1 cellular context compared by ENCODE assay signal in the genomic region with DNA sequence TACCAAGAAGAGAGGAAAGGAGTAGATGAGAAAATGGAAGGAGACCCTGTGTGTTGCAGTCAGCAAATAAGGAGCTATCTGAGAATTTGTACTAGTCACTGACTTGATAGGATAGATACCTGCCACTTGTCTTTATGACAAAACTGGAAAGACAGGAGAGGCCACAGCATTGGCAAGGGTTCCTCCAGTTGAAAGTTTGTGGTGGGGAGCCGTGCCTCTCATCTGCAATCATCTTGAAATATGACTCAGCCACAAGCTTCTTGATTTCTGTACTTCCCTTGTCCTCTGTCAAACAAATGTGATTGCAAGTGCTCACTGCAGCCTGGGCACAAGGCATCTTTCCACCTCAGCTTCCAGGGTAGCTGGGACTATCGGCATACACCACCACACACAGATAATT.
TF ChIP-seq lines count a peak whose summit lies in the region.

No MANE protein-coding gene starts in this region.

TF ChIP-seq in H1, 55 proteins besides CTCF, POLR2A, EP300 and RAD21 (continued from another document):
- TF ChIP-seq ATF2 (IDR thresholded peaks at IDR 0.05; ENCODE audit: low read length) (no peak), HDAC6 (IDR thresholded peaks at IDR 0.05; ENCODE audit: low read depth, low read length) (no peak), TCF12 (IDR thresholded peaks at IDR 0.05; ENCODE audit: low read depth, low read length) (no peak), SP2 (IDR thresholded peaks at IDR 0.05; ENCODE audit: low read length) (no peak)
- TF ChIP-seq, protein P1, sequence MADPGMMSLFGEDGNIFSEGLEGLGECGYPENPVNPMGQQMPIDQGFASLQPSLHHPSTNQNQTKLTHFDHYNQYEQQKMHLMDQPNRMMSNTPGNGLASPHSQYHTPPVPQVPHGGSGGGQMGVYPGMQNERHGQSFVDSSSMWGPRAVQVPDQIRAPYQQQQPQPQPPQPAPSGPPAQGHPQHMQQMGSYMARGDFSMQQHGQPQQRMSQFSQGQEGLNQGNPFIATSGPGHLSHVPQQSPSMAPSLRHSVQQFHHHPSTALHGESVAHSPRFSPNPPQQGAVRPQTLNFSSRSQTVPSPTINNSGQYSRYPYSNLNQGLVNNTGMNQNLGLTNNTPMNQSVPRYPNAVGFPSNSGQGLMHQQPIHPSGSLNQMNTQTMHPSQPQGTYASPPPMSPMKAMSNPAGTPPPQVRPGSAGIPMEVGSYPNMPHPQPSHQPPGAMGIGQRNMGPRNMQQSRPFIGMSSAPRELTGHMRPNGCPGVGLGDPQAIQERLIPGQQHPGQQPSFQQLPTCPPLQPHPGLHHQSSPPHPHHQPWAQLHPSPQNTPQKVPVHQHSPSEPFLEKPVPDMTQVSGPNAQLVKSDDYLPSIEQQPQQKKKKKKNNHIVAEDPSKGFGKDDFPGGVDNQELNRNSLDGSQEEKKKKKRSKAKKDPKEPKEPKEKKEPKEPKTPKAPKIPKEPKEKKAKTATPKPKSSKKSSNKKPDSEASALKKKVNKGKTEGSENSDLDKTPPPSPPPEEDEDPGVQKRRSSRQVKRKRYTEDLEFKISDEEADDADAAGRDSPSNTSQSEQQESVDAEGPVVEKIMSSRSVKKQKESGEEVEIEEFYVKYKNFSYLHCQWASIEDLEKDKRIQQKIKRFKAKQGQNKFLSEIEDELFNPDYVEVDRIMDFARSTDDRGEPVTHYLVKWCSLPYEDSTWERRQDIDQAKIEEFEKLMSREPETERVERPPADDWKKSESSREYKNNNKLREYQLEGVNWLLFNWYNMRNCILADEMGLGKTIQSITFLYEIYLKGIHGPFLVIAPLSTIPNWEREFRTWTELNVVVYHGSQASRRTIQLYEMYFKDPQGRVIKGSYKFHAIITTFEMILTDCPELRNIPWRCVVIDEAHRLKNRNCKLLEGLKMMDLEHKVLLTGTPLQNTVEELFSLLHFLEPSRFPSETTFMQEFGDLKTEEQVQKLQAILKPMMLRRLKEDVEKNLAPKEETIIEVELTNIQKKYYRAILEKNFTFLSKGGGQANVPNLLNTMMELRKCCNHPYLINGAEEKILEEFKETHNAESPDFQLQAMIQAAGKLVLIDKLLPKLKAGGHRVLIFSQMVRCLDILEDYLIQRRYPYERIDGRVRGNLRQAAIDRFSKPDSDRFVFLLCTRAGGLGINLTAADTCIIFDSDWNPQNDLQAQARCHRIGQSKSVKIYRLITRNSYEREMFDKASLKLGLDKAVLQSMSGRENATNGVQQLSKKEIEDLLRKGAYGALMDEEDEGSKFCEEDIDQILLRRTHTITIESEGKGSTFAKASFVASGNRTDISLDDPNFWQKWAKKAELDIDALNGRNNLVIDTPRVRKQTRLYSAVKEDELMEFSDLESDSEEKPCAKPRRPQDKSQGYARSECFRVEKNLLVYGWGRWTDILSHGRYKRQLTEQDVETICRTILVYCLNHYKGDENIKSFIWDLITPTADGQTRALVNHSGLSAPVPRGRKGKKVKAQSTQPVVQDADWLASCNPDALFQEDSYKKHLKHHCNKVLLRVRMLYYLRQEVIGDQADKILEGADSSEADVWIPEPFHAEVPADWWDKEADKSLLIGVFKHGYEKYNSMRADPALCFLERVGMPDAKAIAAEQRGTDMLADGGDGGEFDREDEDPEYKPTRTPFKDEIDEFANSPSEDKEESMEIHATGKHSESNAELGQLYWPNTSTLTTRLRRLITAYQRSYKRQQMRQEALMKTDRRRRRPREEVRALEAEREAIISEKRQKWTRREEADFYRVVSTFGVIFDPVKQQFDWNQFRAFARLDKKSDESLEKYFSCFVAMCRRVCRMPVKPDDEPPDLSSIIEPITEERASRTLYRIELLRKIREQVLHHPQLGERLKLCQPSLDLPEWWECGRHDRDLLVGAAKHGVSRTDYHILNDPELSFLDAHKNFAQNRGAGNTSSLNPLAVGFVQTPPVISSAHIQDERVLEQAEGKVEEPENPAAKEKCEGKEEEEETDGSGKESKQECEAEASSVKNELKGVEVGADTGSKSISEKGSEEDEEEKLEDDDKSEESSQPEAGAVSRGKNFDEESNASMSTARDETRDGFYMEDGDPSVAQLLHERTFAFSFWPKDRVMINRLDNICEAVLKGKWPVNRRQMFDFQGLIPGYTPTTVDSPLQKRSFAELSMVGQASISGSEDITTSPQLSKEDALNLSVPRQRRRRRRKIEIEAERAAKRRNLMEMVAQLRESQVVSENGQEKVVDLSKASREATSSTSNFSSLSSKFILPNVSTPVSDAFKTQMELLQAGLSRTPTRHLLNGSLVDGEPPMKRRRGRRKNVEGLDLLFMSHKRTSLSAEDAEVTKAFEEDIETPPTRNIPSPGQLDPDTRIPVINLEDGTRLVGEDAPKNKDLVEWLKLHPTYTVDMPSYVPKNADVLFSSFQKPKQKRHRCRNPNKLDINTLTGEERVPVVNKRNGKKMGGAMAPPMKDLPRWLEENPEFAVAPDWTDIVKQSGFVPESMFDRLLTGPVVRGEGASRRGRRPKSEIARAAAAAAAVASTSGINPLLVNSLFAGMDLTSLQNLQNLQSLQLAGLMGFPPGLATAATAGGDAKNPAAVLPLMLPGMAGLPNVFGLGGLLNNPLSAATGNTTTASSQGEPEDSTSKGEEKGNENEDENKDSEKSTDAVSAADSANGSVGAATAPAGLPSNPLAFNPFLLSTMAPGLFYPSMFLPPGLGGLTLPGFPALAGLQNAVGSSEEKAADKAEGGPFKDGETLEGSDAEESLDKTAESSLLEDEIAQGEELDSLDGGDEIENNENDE (IDR thresholded peaks at IDR 0.05; ENCODE audit: insufficient replicate concordance, low read length) = no peak
